24 cellular contexts compared by ENCODE assay signal in the genomic region with DNA sequence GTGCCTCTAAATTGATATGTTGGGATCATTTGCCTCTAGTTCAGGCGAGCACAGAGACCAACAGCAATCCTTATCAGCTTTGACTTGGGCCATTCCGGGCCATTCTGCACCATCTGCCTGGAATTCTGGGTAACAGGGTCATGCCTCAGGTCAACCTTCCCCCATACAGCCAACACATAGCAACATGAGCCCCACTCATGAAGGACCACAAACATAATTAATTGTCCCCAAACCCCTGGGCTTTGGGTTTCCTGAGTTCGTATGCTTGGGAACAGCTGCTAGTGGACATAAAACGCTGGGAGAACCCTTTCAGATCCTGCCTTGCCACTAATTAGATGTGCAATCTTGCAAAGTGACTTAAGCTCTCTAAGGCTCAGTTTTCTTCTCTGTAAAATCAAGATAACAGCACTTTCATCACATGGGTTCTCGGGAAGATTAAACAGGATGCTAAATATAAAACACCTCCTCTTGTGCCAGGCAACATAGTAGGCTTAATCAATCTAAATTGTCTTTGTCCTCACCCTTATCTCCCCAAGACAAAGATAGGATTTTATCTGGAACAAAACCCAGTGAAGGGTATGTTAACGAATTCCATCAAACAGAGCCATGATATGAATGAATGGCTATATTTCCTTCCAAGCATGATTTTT.
"Had no signal": no experiment of that assay in that cellular context is flagged by ENCODE, and none has a peak within 500 bp of the region (broad histone marks: within the 10 kb centered on the region; RNA-seq: fewer than 3 reads in every experiment).

No MANE protein-coding gene starts in this region.

- H3K27ac Mint-ChIP-seq: activated CD4-positive, alpha-beta T cell treated with anti-CD3 and anti-CD28 coated beads, Interleukin-2, amount 10 ng/mL, durations not matched to agents 24 days and 14 days; activated CD8-positive, alpha-beta T cell treated with anti-CD3 and anti-CD28 coated beads, Interleukin-2, amount 10 ng/mL, durations not matched to agents 7 days and 5 days; activated naive CD4-positive, alpha-beta T cell treated with anti-CD3 and anti-CD28 coated beads for 36 hours; activated naive CD8-positive, alpha-beta T cell treated with anti-CD3 and anti-CD28 coated beads, Interleukin-2, amount 50 U/mL, for 24 hours; immature natural killer cell; mesothelial cell of epicardium; natural killer cell treated with Interleukin-12 subunit alpha and Interleukin-12 subunit beta and Interleukin-15 and Interleukin-18, amount 100 ng/mL, for 72 hours; stimulated activated effector memory CD8-positive, alpha-beta T cell treated with anti-CD3 and anti-CD28 coated beads, Interleukin-12 subunit alpha, Interleukin-12 subunit beta, amount 100 ng/mL, for 72 hours; T-helper 2 cell treated with Interferon-gamma antibody and Interleukin-4, amounts not matched to agents 5 μg/mL and 100 μg/mL, for 36 hours; type B pancreatic cell had no signal

- H3K4me1 Mint-ChIP-seq: mesothelial cell of epicardium had no signal

- H3K27me3 Mint-ChIP-seq: activated T-cell treated with anti-CD3 and anti-CD28 coated beads, Interleukin-2, amount 50 U/mL, for 24 hours had no signal

- H3K4me3 Mint-ChIP-seq: activated CD4-positive, alpha-beta T cell treated with anti-CD3 and anti-CD28 coated beads, Interleukin-2, amount 10 ng/mL, durations not matched to agents 24 days and 14 days; activated CD8-positive, alpha-beta T cell treated with anti-CD3 and anti-CD28 coated beads, Interleukin-2, amount 10 ng/mL, durations not matched to agents 7 days and 5 days; activated naive CD4-positive, alpha-beta T cell treated with anti-CD3 and anti-CD28 coated beads for 36 hours; activated naive CD8-positive, alpha-beta T cell treated with anti-CD3 and anti-CD28 coated beads, Interleukin-2, amount 50 U/mL, for 24 hours; activated T-cell treated with anti-CD3 and anti-CD28 coated beads, Interleukin-2, amount 50 U/mL, for 24 hours; brain; immature natural killer cell; mesothelial cell of epicardium; natural killer cell treated with Interleukin-12 subunit alpha and Interleukin-12 subunit beta and Interleukin-15 and Interleukin-18, amount 100 ng/mL, for 72 hours; stimulated activated effector memory CD8-positive, alpha-beta T cell treated with anti-CD3 and anti-CD28 coated beads, Interleukin-12 subunit alpha, Interleukin-12 subunit beta, amount 100 ng/mL, for 72 hours; T-helper 2 cell treated with Interferon-gamma antibody and Interleukin-4, amounts not matched to agents 5 μg/mL and 100 μg/mL, for 36 hours; type B pancreatic cell had no signal

- H3K36me3 Mint-ChIP-seq: brain; immature natural killer cell; mesothelial cell of epicardium; natural killer cell treated with Interleukin-12 subunit alpha and Interleukin-12 subunit beta and Interleukin-15 and Interleukin-18, amount 100 ng/mL, for 72 hours; stimulated activated effector memory CD8-positive, alpha-beta T cell treated with anti-CD3 and anti-CD28 coated beads, Interleukin-12 subunit alpha, Interleukin-12 subunit beta, amount 100 ng/mL, for 72 hours; type B pancreatic cell had no signal

- H3K36me3 ChIP-seq: neutrophil, pancreas had no signal

- H3K9me3 Mint-ChIP-seq: activated CD4-positive, alpha-beta T cell treated with anti-CD3 and anti-CD28 coated beads, Interleukin-2, amount 10 ng/mL, durations not matched to agents 24 days and 14 days; activated naive CD4-positive, alpha-beta T cell treated with anti-CD3 and anti-CD28 coated beads for 36 hours; activated naive CD8-positive, alpha-beta T cell treated with anti-CD3 and anti-CD28 coated beads, Interleukin-2, amount 50 U/mL, for 24 hours; activated T-cell treated with anti-CD3 and anti-CD28 coated beads, Interleukin-2, amount 50 U/mL, for 24 hours; immature natural killer cell; mesothelial cell of epicardium; natural killer cell treated with Interleukin-12 subunit alpha and Interleukin-12 subunit beta and Interleukin-15 and Interleukin-18, amount 100 ng/mL, for 72 hours; stimulated activated effector memory CD8-positive, alpha-beta T cell treated with anti-CD3 and anti-CD28 coated beads, Interleukin-12 subunit alpha, Interleukin-12 subunit beta, amount 100 ng/mL, for 72 hours; T-helper 2 cell treated with Interferon-gamma antibody and Interleukin-4, amounts not matched to agents 5 μg/mL and 100 μg/mL, for 36 hours; type B pancreatic cell had no signal

- H3K9me3 ChIP-seq: neutrophil, pancreas, testis had no signal

- ATAC-seq: activated CD8-positive, alpha-beta T cell treated with anti-CD3 and anti-CD28 coated beads, Interleukin-2, amount 10 ng/mL, durations not matched to agents 7 days and 5 days; activated naive CD8-positive, alpha-beta T cell treated with anti-CD3 and anti-CD28 coated beads, Interleukin-2, amount 50 U/mL, for 24 hours; natural killer cell treated with Interleukin-12 subunit alpha and Interleukin-12 subunit beta and Interleukin-15 and Interleukin-18, amount 100 ng/mL, for 72 hours; pancreas; sciatic nerve; stimulated activated effector memory CD8-positive, alpha-beta T cell treated with anti-CD3 and anti-CD28 coated beads, Interleukin-12 subunit alpha, Interleukin-12 subunit beta, amount 100 ng/mL, for 72 hours had no signal

- DNase-seq: activated CD4-positive, alpha-beta T cell treated with anti-CD3 and anti-CD28 coated beads, Interleukin-2, amount 10 ng/mL, durations not matched to agents 24 days and 14 days; activated CD4-positive, CD25-positive, alpha-beta regulatory T cell; activated CD8-positive, alpha-beta T cell treated with anti-CD3 and anti-CD28 coated beads, Interleukin-2, amount 10 ng/mL, durations not matched to agents 7 days and 5 days; activated naive CD4-positive, alpha-beta T cell treated with anti-CD3 and anti-CD28 coated beads for 36 hours; activated naive CD8-positive, alpha-beta T cell treated with anti-CD3 and anti-CD28 coated beads, Interleukin-2, amount 50 U/mL, for 24 hours; activated T-cell treated with anti-CD3 and anti-CD28 coated beads, Interleukin-2, amount 50 U/mL, for 24 hours; anterior cingulate cortex; dorsolateral prefrontal cortex; foreskin melanocyte; immature natural killer cell; kidney glomerular epithelial cell; pancreas; stimulated activated CD4-positive, alpha-beta T cell treated with anti-CD3 and anti-CD28 coated beads, Interleukin-4, amount 100 ng/mL, for 24 hours; testis had no signal

- H3K27me3 ChIP-seq: dorsolateral prefrontal cortex, neutrophil, pancreas, testis had no signal

- H3K4me3 ChIP-seq: dorsolateral prefrontal cortex, lung, pancreas, smooth muscle cell, testis had no signal

- H3K27ac ChIP-seq: dorsolateral prefrontal cortex, neutrophil, pancreas, testis had no signal
